12 cellular contexts compared by ENCODE assay signal in genomic region chr3:71441217-71441924, GRCh38.
A peak's percentile ranks its signal among the peaks of the same experiment; 100 is the strongest.
DNase-seq lines count a peak whose midpoint lies in the region; ATAC-seq and TF ChIP-seq lines count a peak whose summit lies in the region.
"Had no signal": no experiment of that assay in that cellular context is flagged by ENCODE, and none has a peak within 500 bp of the region (broad histone marks: within the 10 kb centered on the region; RNA-seq: fewer than 3 reads in every experiment).

No MANE protein-coding gene starts in this region.

- peak overlapping the region; percentile 87 for H3K27ac ChIP-seq in VCaP
- H3K27ac ChIP-seq: esophagus muscularis mucosa had no signal

- peak overlapping the region; percentile 25 for H3K4me3 Mint-ChIP-seq in activated naive CD4-positive, alpha-beta T cell treated with anti-CD3 and anti-CD28 coated beads for 36 hours
- H3K4me3 Mint-ChIP-seq in stimulated activated naive CD8-positive, alpha-beta T cell treated with anti-CD3 and anti-CD28 coated beads, Interleukin-15, amount 100 ng/mL, for 72 hours, result peak overlapping the region; percentile 52 to 80

- peak overlapping the region; percentile 98 for H3K27ac Mint-ChIP-seq in activated naive CD4-positive, alpha-beta T cell treated with anti-CD3 and anti-CD28 coated beads for 36 hours
- H3K27ac Mint-ChIP-seq in stimulated activated naive CD8-positive, alpha-beta T cell treated with anti-CD3 and anti-CD28 coated beads, Interleukin-15, amount 100 ng/mL, for 72 hours, result peak overlapping the region; percentile 87 to 95

- intact Hi-C loops in activated naive CD4-positive, alpha-beta T cell treated with anti-CD3 and anti-CD28 coated beads for 36 hours (cut with micrococcal nuclease), result loop anchor here (2.0 to 5.0 kb wide), 3 partner anchors 13 to 379 kb away; no protein-coding TSS in a partner anchor

- CTCF ChIA-PET in activated naive CD4-positive, alpha-beta T cell treated with anti-CD3 and anti-CD28 coated beads for 36 hours (lab: Charles Lee), result interaction anchor here (0.6 to 2.6 kb wide), 9 partner anchors 12 to 108 kb away, joined by 3 to 11 read pairs (median 3); no protein-coding TSS in a partner anchor

- no peaks in the 10 kb centered on the region for H3K27me3 Mint-ChIP-seq in activated naive CD4-positive, alpha-beta T cell treated with anti-CD3 and anti-CD28 coated beads for 36 hours (ENCODE audit: low read depth)
- no peaks in the 10 kb centered on the region for H3K27me3 Mint-ChIP-seq in stimulated activated naive CD8-positive, alpha-beta T cell treated with anti-CD3 and anti-CD28 coated beads, Interleukin-15, amount 100 ng/mL, for 72 hours

- peaks cover 3% of the 10 kb centered on the region for H3K9me3 Mint-ChIP-seq in activated naive CD4-positive, alpha-beta T cell treated with anti-CD3 and anti-CD28 coated beads for 36 hours
- H3K9me3 Mint-ChIP-seq in stimulated activated naive CD8-positive, alpha-beta T cell treated with anti-CD3 and anti-CD28 coated beads, Interleukin-15, amount 100 ng/mL, for 72 hours, result no peaks in the 10 kb centered on the region

- no peak for ATAC-seq in stimulated activated naive CD8-positive, alpha-beta T cell treated with anti-CD3 and anti-CD28 coated beads, Interleukin-15, amount 100 ng/mL, for 72 hours
- ATAC-seq in left lobe of liver, result no peak

- H3K36me3 Mint-ChIP-seq in activated naive CD4-positive, alpha-beta T cell treated with anti-CD3 and anti-CD28 coated beads for 36 hours (ENCODE audit: low read depth), result peaks cover 3% of the 10 kb centered on the region

- no peak for DNase-seq in activated naive CD4-positive, alpha-beta T cell treated with anti-CD3 and anti-CD28 coated beads for 36 hours
- DNase-seq in activated naive CD4-positive, alpha-beta T cell (lab: John Stamatoyannopoulos, UW), result no peak
- DNase-seq in globus pallidus (ENCODE audit: low spot score) (peak; percentile 34), D341Med (ENCODE audit: low spot score) (no peak), left lobe of liver (ENCODE audit: low spot score) (no peak)
- DNase-seq in stimulated activated naive CD8-positive, alpha-beta T cell treated with anti-CD3 and anti-CD28 coated beads, Interleukin-15, amount 100 ng/mL, for 72 hours, result no peak
- DNase-seq in stimulated activated CD4-positive, alpha-beta T cell treated with anti-CD3 and anti-CD28 coated beads, Interleukin-12 subunit alpha, Interleukin-12 subunit beta, amount 100 ng/mL, for 4 hours, result no peak
- DNase-seq: activated CD4-positive, alpha-beta T cell treated with anti-CD3 and anti-CD28 coated beads for 48 hours; NCI-H446; stimulated activated CD4-positive, alpha-beta T cell treated with anti-CD3 and anti-CD28 coated beads, Interleukin-15, amount 100 ng/mL, for 24 hours had no signal

- TF ChIP-seq CTCF in VCaP (conservative IDR thresholded peaks at IDR 0.05), result no peak

- H3K4me1 Mint-ChIP-seq in activated naive CD4-positive, alpha-beta T cell treated with anti-CD3 and anti-CD28 coated beads for 36 hours (ENCODE audit: low read depth), result peaks cover 93% of the 10 kb centered on the region
- H3K4me1 Mint-ChIP-seq in stimulated activated naive CD8-positive, alpha-beta T cell treated with anti-CD3 and anti-CD28 coated beads, Interleukin-15, amount 100 ng/mL, for 72 hours, result peaks cover 99% of the 10 kb centered on the region
